ENCODE assay signal across 1 cellular context in the genomic region with DNA sequence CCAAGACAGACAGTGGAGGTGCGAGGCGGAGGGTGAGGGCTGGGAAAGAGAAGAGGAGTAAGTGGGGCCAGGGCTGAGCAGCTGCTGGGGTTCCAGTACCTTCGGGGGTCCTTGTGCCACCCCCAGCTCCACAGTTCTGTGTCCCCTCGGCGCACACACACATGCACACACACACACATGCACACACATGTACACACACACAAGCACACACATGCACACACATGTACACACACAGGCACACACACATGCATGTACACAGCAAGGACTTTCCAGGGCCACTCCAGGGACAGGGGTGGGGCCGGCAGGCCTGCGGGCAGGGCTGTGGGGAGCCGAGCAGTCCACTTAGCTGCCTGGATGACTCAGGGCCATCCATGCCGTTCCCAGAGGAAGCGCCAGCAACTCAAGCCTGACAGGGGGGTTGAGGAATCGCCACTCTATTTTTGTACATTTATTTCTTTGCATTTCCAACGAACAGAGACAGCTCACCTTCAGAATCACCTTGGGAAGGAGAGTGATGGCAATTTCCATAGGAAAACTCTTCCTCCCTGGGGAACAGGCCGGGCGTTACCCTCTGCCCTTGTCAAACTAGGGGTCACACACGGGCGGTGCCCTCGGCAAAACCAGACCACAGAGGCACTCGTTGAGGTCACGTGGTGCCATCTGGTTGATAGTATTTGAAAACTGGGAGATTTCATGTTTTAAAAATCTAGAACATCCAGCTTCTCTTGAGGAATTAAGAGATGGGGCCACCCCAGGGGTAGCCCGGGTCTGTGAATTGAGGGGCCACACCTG.
TF ChIP-seq lines count a peak whose summit lies in the region.

No MANE protein-coding gene starts in this region.

TF ChIP-seq in HCT116, 20 proteins besides CTCF, POLR2A, EP300 and RAD21 (continued from another document):
- no peak for TF ChIP-seq EZH2phosphoT487 (IDR thresholded peaks at IDR 0.05; ENCODE audit: borderline replicate concordance)
- no peak for TF ChIP-seq ELF1 (IDR thresholded peaks at IDR 0.05; ENCODE audit: borderline replicate concordance, low read depth)
- TF ChIP-seq ZNF274 (IDR thresholded peaks at IDR 0.05; ENCODE audit: low read depth, low read length): no peak
- no peak for TF ChIP-seq SP1 (IDR thresholded peaks at IDR 0.05; ENCODE audit: low read depth)
- TF ChIP-seq, protein P1, sequence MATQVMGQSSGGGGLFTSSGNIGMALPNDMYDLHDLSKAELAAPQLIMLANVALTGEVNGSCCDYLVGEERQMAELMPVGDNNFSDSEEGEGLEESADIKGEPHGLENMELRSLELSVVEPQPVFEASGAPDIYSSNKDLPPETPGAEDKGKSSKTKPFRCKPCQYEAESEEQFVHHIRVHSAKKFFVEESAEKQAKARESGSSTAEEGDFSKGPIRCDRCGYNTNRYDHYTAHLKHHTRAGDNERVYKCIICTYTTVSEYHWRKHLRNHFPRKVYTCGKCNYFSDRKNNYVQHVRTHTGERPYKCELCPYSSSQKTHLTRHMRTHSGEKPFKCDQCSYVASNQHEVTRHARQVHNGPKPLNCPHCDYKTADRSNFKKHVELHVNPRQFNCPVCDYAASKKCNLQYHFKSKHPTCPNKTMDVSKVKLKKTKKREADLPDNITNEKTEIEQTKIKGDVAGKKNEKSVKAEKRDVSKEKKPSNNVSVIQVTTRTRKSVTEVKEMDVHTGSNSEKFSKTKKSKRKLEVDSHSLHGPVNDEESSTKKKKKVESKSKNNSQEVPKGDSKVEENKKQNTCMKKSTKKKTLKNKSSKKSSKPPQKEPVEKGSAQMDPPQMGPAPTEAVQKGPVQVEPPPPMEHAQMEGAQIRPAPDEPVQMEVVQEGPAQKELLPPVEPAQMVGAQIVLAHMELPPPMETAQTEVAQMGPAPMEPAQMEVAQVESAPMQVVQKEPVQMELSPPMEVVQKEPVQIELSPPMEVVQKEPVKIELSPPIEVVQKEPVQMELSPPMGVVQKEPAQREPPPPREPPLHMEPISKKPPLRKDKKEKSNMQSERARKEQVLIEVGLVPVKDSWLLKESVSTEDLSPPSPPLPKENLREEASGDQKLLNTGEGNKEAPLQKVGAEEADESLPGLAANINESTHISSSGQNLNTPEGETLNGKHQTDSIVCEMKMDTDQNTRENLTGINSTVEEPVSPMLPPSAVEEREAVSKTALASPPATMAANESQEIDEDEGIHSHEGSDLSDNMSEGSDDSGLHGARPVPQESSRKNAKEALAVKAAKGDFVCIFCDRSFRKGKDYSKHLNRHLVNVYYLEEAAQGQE (IDR thresholded peaks at IDR 0.05; ENCODE audit: low read depth): no peak
